Comparison of ENCODE assay signal across 1 cellular context in genomic region chr6:75609639-75610590, GRCh38.
TF ChIP-seq lines count a peak whose summit lies in the region.

No MANE protein-coding gene starts in this region.

TF ChIP-seq in WTC11, 78 proteins besides CTCF, POLR2A, EP300 and RAD21 (continued from another document):
- no peak for TF ChIP-seq SMAD3 (CRISPR knock-in tag; IDR thresholded peaks at IDR 0.05; ENCODE audit: borderline replicate concordance)
- no peak for TF ChIP-seq MAX (CRISPR knock-in tag; IDR thresholded peaks at IDR 0.05)
- no peak for TF ChIP-seq FOXJ3 (CRISPR knock-in tag; IDR thresholded peaks at IDR 0.05; ENCODE audit: borderline replicate concordance)
- TF ChIP-seq SOX15 (CRISPR knock-in tag; IDR thresholded peaks at IDR 0.05) = no peak
- no peak for TF ChIP-seq RELA (CRISPR knock-in tag; IDR thresholded peaks at IDR 0.05; ENCODE audit: borderline replicate concordance)
- TF ChIP-seq FOXP4 (CRISPR knock-in tag; IDR thresholded peaks at IDR 0.05) = no peak
- TF ChIP-seq NFYB (CRISPR knock-in tag; conservative IDR thresholded peaks at IDR 0.05; ENCODE audit: low read depth) = no peak
- no peak for TF ChIP-seq ZNF263 (CRISPR knock-in tag; IDR thresholded peaks at IDR 0.05; ENCODE audit: low read depth)
- TF ChIP-seq FOXP1 (CRISPR knock-in tag; IDR thresholded peaks at IDR 0.05; ENCODE audit: borderline replicate concordance) = no peak
- TF ChIP-seq GABPB1 (CRISPR knock-in tag; IDR thresholded peaks at IDR 0.05) = no peak
- no peak for TF ChIP-seq CREB1 (CRISPR knock-in tag; IDR thresholded peaks at IDR 0.05)
- TF ChIP-seq E2F1 (CRISPR knock-in tag; IDR thresholded peaks at IDR 0.05) = no peak
- TF ChIP-seq PRRX2 (CRISPR knock-in tag; IDR thresholded peaks at IDR 0.05) = no peak
